ENCODE assay signal across 8 cellular contexts in genomic region chr15:79978694-79979519, GRCh38. TPM values are rescaled to one million over a fixed set of nuclear protein-coding genes. Genes with fewer than 3 reads are reported as not detected.
A peak's percentile ranks its signal among the peaks of the same experiment; 100 is the strongest.
DNase-seq lines count a peak whose midpoint lies in the region; ATAC-seq and TF ChIP-seq lines count a peak whose summit lies in the region.

No MANE protein-coding gene starts in this region.

- H3K36me3 Mint-ChIP-seq in CD4-positive, alpha-beta memory T cell: no peaks in the 10 kb centered on the region

- no peak overlapping the region for H3K27ac ChIP-seq in mammary epithelial cell (ENCODE audit: insufficient read depth, low read depth, low read length)
- peak overlapping the region; percentile 94 for H3K27ac ChIP-seq in neutrophil
- no peak overlapping the region for H3K27ac ChIP-seq in CD4-positive, alpha-beta memory T cell (ENCODE audit: low read depth, low read length)

- H3K4me1 ChIP-seq in mammary epithelial cell (ENCODE audit: insufficient read depth, low read length) (peaks cover 8% of the 10 kb centered on the region), neutrophil (ENCODE audit: control insufficient read depth in 1 of 2, insufficient read depth in 1 of 2, low read depth in 1 of 2, low read length in 1 of 2) (peaks cover 96 to 97% of the 10 kb centered on the region in 2 experiments)
- no peaks in the 10 kb centered on the region for H3K4me1 ChIP-seq in CD4-positive, alpha-beta memory T cell (ENCODE audit: insufficient read depth, low read length)

- intact Hi-C loops in mammary epithelial cell (cut with micrococcal nuclease): no loop called here
- intact Hi-C loops in CD4-positive, alpha-beta memory T cell (cut with micrococcal nuclease): no loop called here

- DNase-seq in GM06990 (ENCODE audit: extremely low read depth, insufficient read length) (peak; percentile 78), HS-5 (ENCODE audit: low read depth) (peak; percentile 37), mammary epithelial cell (peak; percentile 64), SK-N-DZ (ENCODE audit: low spot score) (no peak), LoVo (ENCODE audit: low spot score) (no peak)
- DNase-seq in CD4-positive, alpha-beta memory T cell: no peak

- H3K9me3 ChIP-seq in mammary epithelial cell (replicated peaks; ENCODE audit: insufficient read depth, low read length): no peaks in the 10 kb centered on the region
- H3K9me3 ChIP-seq in neutrophil: no peaks in the 10 kb centered on the region
- H3K9me3 ChIP-seq in CD4-positive, alpha-beta memory T cell (ENCODE audit: control insufficient read depth in 1 of 2, low read length in 2 of 2): no peaks in the 10 kb centered on the region

- no peak for TF ChIP-seq CTCF in GM06990 (IDR thresholded peaks at IDR 0.05; ENCODE audit: insufficient read depth, low read length, poor library complexity, severe bottlenecking)
- no peak for TF ChIP-seq CTCF in mammary epithelial cell (conservative IDR thresholded peaks at IDR 0.05 in 1 of 2, IDR thresholded peaks at IDR 0.05 in 1 of 2; ENCODE audit: extremely low read depth in 1 of 2, insufficient read depth in 1 of 2, low read depth in 1 of 2, low read length in 2 of 2)
- no peak for TF ChIP-seq CTCF in neutrophil (IDR thresholded peaks at IDR 0.05)

- H3K9me3 Mint-ChIP-seq in CD4-positive, alpha-beta memory T cell: no peaks in the 10 kb centered on the region

- H3K4me3 Mint-ChIP-seq in CD4-positive, alpha-beta memory T cell: no peak overlapping the region

- no peaks in the 10 kb centered on the region for H3K27me3 ChIP-seq in GM06990 (replicated peaks; ENCODE audit: control insufficient read depth, insufficient read depth, low read length)
- H3K27me3 ChIP-seq in mammary epithelial cell (ENCODE audit: insufficient read depth, low read length): no peaks in the 10 kb centered on the region
- no peaks in the 10 kb centered on the region for H3K27me3 ChIP-seq in neutrophil
- no peaks in the 10 kb centered on the region for H3K27me3 ChIP-seq in CD4-positive, alpha-beta memory T cell (ENCODE audit: insufficient read depth, low read length)

- CTCF ChIA-PET in mammary epithelial cell (lab: Charles Lee; ENCODE audit: low non-redundant PET): no interaction called here
- CTCF ChIA-PET in CD4-positive, alpha-beta memory T cell (lab: Charles Lee; ENCODE audit: partially characterized antibody): interaction anchor here (0.6 to 2.5 kb wide), 3 partner anchors 11 to 126 kb away, joined by 3 to 8 read pairs (median 4); no protein-coding TSS in a partner anchor

- H2AFZ ChIP-seq in mammary epithelial cell (ENCODE audit: low read depth, low read length): peak overlapping the region; percentile 66

- BruUV-seq in mammary epithelial cell (replicated peaks; lab: Mats Ljungman, UMichigan): no TSS peak

- H3K4me2 ChIP-seq in mammary epithelial cell (ENCODE audit: insufficient read depth, low read depth, low read length): no peak overlapping the region

- H3K36me3 ChIP-seq in GM06990 (ENCODE audit: control insufficient read depth, insufficient read depth, low read length) (no peaks in the 10 kb centered on the region), mammary epithelial cell (ENCODE audit: insufficient read depth, low read length) (no peaks in the 10 kb centered on the region), neutrophil (no peaks in the 10 kb centered on the region)
- no peaks in the 10 kb centered on the region for H3K36me3 ChIP-seq in CD4-positive, alpha-beta memory T cell (ENCODE audit: insufficient read depth, low read length)

- H3K9ac ChIP-seq in mammary epithelial cell (ENCODE audit: insufficient read depth, low read length): no peak overlapping the region

- 57% methylated on average over 3 of the region's 5 CpGs for WGBS in mammary epithelial cell (ENCODE audit: low coverage, missing lambda C conversion rate)

- dilution Hi-C loops in mammary epithelial cell (cut with HindIII; ENCODE audit: low sequenced_read_pairs): no loop called here

- no peaks in the 10 kb centered on the region for H3K79me2 ChIP-seq in mammary epithelial cell (ENCODE audit: insufficient read depth, low read length)

- POLR2A ChIA-PET in CD4-positive, alpha-beta memory T cell (lab: Charles Lee; ENCODE audit: partially characterized antibody): interaction anchor here (1.0 kb wide), 1 partner anchor 100 kb away, joined by 3 read pairs; no protein-coding TSS in a partner anchor

- no peaks in the 10 kb centered on the region for H4K20me1 ChIP-seq in mammary epithelial cell (ENCODE audit: insufficient read depth, low read length)

- peak overlapping the region in 1 of 7 donors; percentile 0 for H3K27ac Mint-ChIP-seq in CD4-positive, alpha-beta memory T cell

- H3K27me3 Mint-ChIP-seq in CD4-positive, alpha-beta memory T cell: no peaks in the 10 kb centered on the region

- H3K4me1 Mint-ChIP-seq in CD4-positive, alpha-beta memory T cell: peaks cover 0 to 6% (median 1%) of the 10 kb centered on the region in 4 donors

- ATAC-seq in GM21423 (IDR thresholded peaks at IDR 0.05; ENCODE audit: unreplicated experiment): peak; percentile 71

- in situ Hi-C loops in mammary epithelial cell (cut with MboI; ENCODE audit: low sequenced_read_pairs in 2 of 2): loop anchor here in 1 of 2 donors (25.0 kb wide), 1 partner anchor 642 kb away; no protein-coding TSS in a partner anchor

- no peak overlapping the region for H3K4me3 ChIP-seq in GM06990 (replicated peaks; ENCODE audit: low read depth, low read length)
- H3K4me3 ChIP-seq in mammary epithelial cell (replicated peaks in 1 of 3; ENCODE audit: insufficient read depth in 1 of 3, low read depth in 2 of 3, low read length in 3 of 3): no peak overlapping the region
- H3K4me3 ChIP-seq in neutrophil (ENCODE audit: low read depth in 1 of 2, low read length in 1 of 2): peak overlapping the region; percentile 3 to 4
- no peak overlapping the region for H3K4me3 ChIP-seq in CD4-positive, alpha-beta memory T cell (ENCODE audit: low read length in 2 of 2)

RNA-seq across cellular contexts. Expression of gene BCL2A1, which starts 7.9 kb away (rescaled TPM):
- under 1 TPM in 1 of 2 donors, not detected in 1; 0.78 TPM for total RNA-seq in mammary epithelial cell
- polyA plus RNA-seq in mammary epithelial cell: 0.06 TPM
- polyA minus RNA-seq in mammary epithelial cell: not detected
- not detected in 2 replicates for polyA plus RNA-seq in SK-N-DZ (2014; cell fraction: cytosol; rRNA removed)
- polyA plus RNA-seq in SK-N-DZ (2014; cell fraction: nucleus; rRNA removed): not detected in 2 replicates
- 10 to 100 TPM; 25.4 to 28.5 TPM for total RNA-seq in CD4-positive, alpha-beta memory T cell
- 10 to 100 TPM; 26.5 to 28.0 TPM for polyA plus RNA-seq in CD4-positive, alpha-beta memory T cell

Comparison
In these comparisons a context has a peak if more than half of its experiments do, and no peak if none do; other contexts are left out.
1. DNase-seq: peak in GM06990 (single experiment), HS-5 (single experiment) and mammary epithelial cell (single experiment); none in SK-N-DZ (single experiment), LoVo (single experiment) and CD4-positive, alpha-beta memory T cell (0 of 5).
2. H3K4me3 ChIP-seq: peak in neutrophil (2 of 2); none in GM06990 (single experiment), mammary epithelial cell (0 of 3) and CD4-positive, alpha-beta memory T cell (0 of 2).
3. RNA of gene BCL2A1, which starts 7.9 kb away (total RNA-seq): 25.4 to 28.5 TPM in CD4-positive, alpha-beta memory T cell; 0.78 TPM in mammary epithelial cell; every median in the first group is over 10 times any median in the second.